In the genomic region with DNA sequence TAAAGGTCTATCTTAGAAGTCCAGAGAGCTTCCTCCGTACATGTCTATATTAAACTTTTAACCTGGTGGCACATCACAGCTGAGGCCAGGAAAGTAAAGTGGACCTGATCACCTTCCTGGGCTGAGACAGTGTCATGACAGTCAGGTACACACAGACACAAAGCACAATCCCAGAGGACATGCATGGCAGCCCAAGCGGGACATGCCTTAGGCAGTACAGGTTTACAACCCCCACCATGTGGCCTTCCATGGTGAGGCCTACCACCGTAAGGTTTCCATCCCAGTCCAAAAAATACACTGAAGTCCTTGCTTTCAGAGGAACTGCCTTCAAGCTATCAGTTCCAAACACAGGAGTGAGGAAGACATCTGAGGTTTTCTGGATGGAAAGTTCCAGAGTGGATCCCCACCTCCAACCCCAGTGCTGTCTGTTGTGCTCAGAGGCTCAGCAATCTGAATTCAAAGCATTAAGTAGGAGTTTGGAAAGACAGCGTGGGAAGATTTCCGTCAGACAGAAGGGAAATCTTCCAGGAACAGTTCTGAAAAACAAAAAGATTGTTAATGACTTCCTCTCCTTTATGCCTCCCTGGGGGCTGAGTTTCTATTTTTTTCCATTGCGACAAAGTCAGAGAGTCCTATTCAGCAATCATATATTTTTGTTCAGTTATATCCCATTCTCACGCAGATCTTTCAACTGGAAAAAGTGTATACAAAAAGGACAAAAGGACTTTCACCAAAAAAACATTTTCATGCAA, we compare ENCODE assay signal across 16 cellular contexts. TPM values are rescaled to one million over a fixed set of nuclear protein-coding genes. Genes with fewer than 3 reads are reported as not detected.
DNase-seq lines count a peak whose midpoint lies in the region; ATAC-seq, FAIRE-seq and TF ChIP-seq lines count a peak whose summit lies in the region.
"Had no signal": no experiment of that assay in that cellular context is flagged by ENCODE, and none has a peak within 500 bp of the region (broad histone marks: within the 10 kb centered on the region; RNA-seq: fewer than 3 reads in every experiment).

No MANE protein-coding gene starts in this region.

- CTCF ChIA-PET in PC-9 (lab: Charles Lee): interaction anchor here (0.6 kb wide), 1 partner anchor 112 kb away, joined by 4 read pairs; no protein-coding TSS in a partner anchor

- peak overlapping the region; percentile 76 to 93 (median 81) for H3K4me2 ChIP-seq in BLaER1 treated with 17β-estradiol and CSF1 and Interleukin-3, amounts not matched to agents 10 nM and 100 nM
- no peak overlapping the region for H3K4me2 ChIP-seq in PC-9
- no peak overlapping the region for H3K4me2 ChIP-seq in parathyroid adenoma (ENCODE audit: low read length)

- peaks cover 43% of the 10 kb centered on the region for H3F3A ChIP-seq in PC-9 (ENCODE audit: insufficient read depth, low read depth)

- H3K4me1 Mint-ChIP-seq in stimulated activated effector memory CD8-positive, alpha-beta T cell treated with anti-CD3 and anti-CD28 coated beads, Interleukin-12 subunit alpha, Interleukin-12 subunit beta, amount 100 ng/mL, for 72 hours: peaks cover 26% of the 10 kb centered on the region

- no peaks in the 10 kb centered on the region for H3K9me2 ChIP-seq in PC-9 (ENCODE audit: insufficient read depth)

- no peak overlapping the region for H3K4me3 ChIP-seq in BLaER1 treated with 17β-estradiol and CSF1 and Interleukin-3, amounts not matched to agents 10 nM and 100 nM
- H3K4me3 ChIP-seq in PC-9 (no peak overlapping the region), fibroblast of villous mesenchyme (ENCODE audit: low read depth, low read length) (no peak overlapping the region), parathyroid adenoma (ENCODE audit: low read depth, low read length) (no peak overlapping the region)

- no peak overlapping the region for H3K4me3 Mint-ChIP-seq in stimulated activated effector memory CD8-positive, alpha-beta T cell treated with anti-CD3 and anti-CD28 coated beads, Interleukin-12 subunit alpha, Interleukin-12 subunit beta, amount 100 ng/mL, for 72 hours
- H3K4me3 Mint-ChIP-seq: activated T-cell treated with anti-CD3 and anti-CD28 coated beads, Interleukin-2, amount 50 U/mL, for 24 hours had no signal

- H2AFZ ChIP-seq in PC-9 (no peak overlapping the region), parathyroid adenoma (no peak overlapping the region)

- peak overlapping the region in 8 of 11 experiments; percentile 0 to 51 (median 32); a peak in 9 of 22 replicates for H3K9ac ChIP-seq in BLaER1 treated with 17β-estradiol and CSF1 and Interleukin-3, amounts not matched to agents 10 nM and 100 nM
- H3K9ac ChIP-seq in parathyroid adenoma: no peak overlapping the region

- no peak for ATAC-seq in stimulated activated effector memory CD8-positive, alpha-beta T cell treated with anti-CD3 and anti-CD28 coated beads, Interleukin-12 subunit alpha, Interleukin-12 subunit beta, amount 100 ng/mL, for 72 hours

- FAIRE-seq in H54 (lab: Jason Lieb, UNC): no peak

- no peaks in the 10 kb centered on the region for H3K27me3 ChIP-seq in BLaER1 treated with 17β-estradiol and CSF1 and Interleukin-3, amounts not matched to agents 10 nM and 100 nM
- no peaks in the 10 kb centered on the region for H3K27me3 ChIP-seq in PC-9 (ENCODE audit: insufficient read depth, low read depth)
- no peaks in the 10 kb centered on the region for H3K27me3 ChIP-seq in parathyroid adenoma (ENCODE audit: control insufficient read depth, insufficient read depth, low read length)

- H3K9me3 ChIP-seq in BLaER1 treated with 17β-estradiol and CSF1 and Interleukin-3, amounts not matched to agents 10 nM and 100 nM (replicated peaks in 1 of 11): peaks cover 0 to 2% (median under 1%) of the 10 kb centered on the region in 11 experiments; a peak in 6 of 22 replicates
- no peaks in the 10 kb centered on the region for H3K9me3 ChIP-seq in PC-9 (ENCODE audit: insufficient read depth, low read depth)
- H3K9me3 ChIP-seq in parathyroid adenoma (ENCODE audit: control insufficient read depth, low read length): no peaks in the 10 kb centered on the region

- TF ChIP-seq CTCF in PC-9 (conservative IDR thresholded peaks at IDR 0.05) (no peak), fibroblast of villous mesenchyme (IDR thresholded peaks at IDR 0.05; ENCODE audit: insufficient read depth, low read depth, low read length) (no peak), parathyroid adenoma (IDR thresholded peaks at IDR 0.05) (no peak)

- no TSS peak for BruUV-seq in PC-9 (replicated peaks; lab: Mats Ljungman, UMichigan)

- peak overlapping the region; percentile 17 to 72 (median 58); a peak in 19 of 22 replicates for H3K27ac ChIP-seq in BLaER1 treated with 17β-estradiol and CSF1 and Interleukin-3, amounts not matched to agents 10 nM and 100 nM
- peak overlapping the region; percentile 95 for H3K27ac ChIP-seq in PC-9
- peak overlapping the region; percentile 25 for H3K27ac ChIP-seq in parathyroid adenoma

- H3K36me3 Mint-ChIP-seq in stimulated activated effector memory CD8-positive, alpha-beta T cell treated with anti-CD3 and anti-CD28 coated beads, Interleukin-12 subunit alpha, Interleukin-12 subunit beta, amount 100 ng/mL, for 72 hours: no peaks in the 10 kb centered on the region

- POLR2A ChIA-PET in PC-9 (lab: Charles Lee; ENCODE audit: unreplicated experiment): interaction anchor here (0.7 kb wide), 1 partner anchor 1672 kb away, joined by 3 read pairs; no protein-coding TSS in a partner anchor

- H3K9me3 Mint-ChIP-seq in stimulated activated effector memory CD8-positive, alpha-beta T cell treated with anti-CD3 and anti-CD28 coated beads, Interleukin-12 subunit alpha, Interleukin-12 subunit beta, amount 100 ng/mL, for 72 hours: no peaks in the 10 kb centered on the region
- H3K9me3 Mint-ChIP-seq: activated T-cell treated with anti-CD3 and anti-CD28 coated beads, Interleukin-2, amount 50 U/mL, for 24 hours had no signal

- DNase-seq in PC-9 (no peak), fibroblast of villous mesenchyme (ENCODE audit: low read depth) (peak; percentile 35), DMS114 treated with DMSO at 0.1 percent for 48 hours (lab: John Stamatoyannopoulos, UW; ENCODE audit: unreplicated experiment) (no peak), H54 (ENCODE audit: insufficient read length, low spot score) (no peak)
- DNase-seq in stimulated activated effector memory CD8-positive, alpha-beta T cell treated with anti-CD3 and anti-CD28 coated beads, Interleukin-12 subunit alpha, Interleukin-12 subunit beta, amount 100 ng/mL, for 72 hours (ENCODE audit: low spot score in 2 of 2): no peak
- no peak for DNase-seq in stimulated activated CD8-positive, alpha-beta memory T cell treated with anti-CD3 and anti-CD28 coated beads, Interleukin-4, amount 100 ng/mL, for 48 hours
- DNase-seq: activated CD4-positive, CD25-positive, alpha-beta regulatory T cell; activated T-cell treated with anti-CD3 and anti-CD28 coated beads, Interleukin-2, amount 50 U/mL, for 24 hours; aorta; DND-41; NCI-H1436 treated with DMSO at 0.1 percent for 48 hours; stimulated activated CD4-positive, alpha-beta T cell treated with anti-CD3 and anti-CD28 coated beads, Interleukin-12 subunit alpha, Interleukin-12 subunit beta, amount 100 ng/mL, for 4 hours had no signal

- TF ChIP-seq POLR2A in H54 (IDR thresholded peaks at IDR 0.05; ENCODE audit: low read depth, low read length): no peak

- H4K20me1 ChIP-seq in BLaER1 treated with 17β-estradiol and CSF1 and Interleukin-3, amounts not matched to agents 10 nM and 100 nM: no peaks in the 10 kb centered on the region
- no peaks in the 10 kb centered on the region for H4K20me1 ChIP-seq in PC-9 (ENCODE audit: insufficient read depth)

- H3K4me1 ChIP-seq in BLaER1 treated with 17β-estradiol and CSF1 and Interleukin-3, amounts not matched to agents 10 nM and 100 nM: peaks cover 44 to 81% (median 56%) of the 10 kb centered on the region in 10 experiments
- peaks cover 46% of the 10 kb centered on the region for H3K4me1 ChIP-seq in PC-9 (replicated peaks; ENCODE audit: insufficient read depth)
- H3K4me1 ChIP-seq in parathyroid adenoma: peaks cover 5% of the 10 kb centered on the region

- H3K27ac Mint-ChIP-seq in stimulated activated effector memory CD8-positive, alpha-beta T cell treated with anti-CD3 and anti-CD28 coated beads, Interleukin-12 subunit alpha, Interleukin-12 subunit beta, amount 100 ng/mL, for 72 hours: no peak overlapping the region
- H3K27ac Mint-ChIP-seq: activated T-cell treated with anti-CD3 and anti-CD28 coated beads, Interleukin-2, amount 50 U/mL, for 24 hours had no signal

- H3K36me3 ChIP-seq in BLaER1 treated with 17β-estradiol and CSF1 and Interleukin-3, amounts not matched to agents 10 nM and 100 nM: no peaks in the 10 kb centered on the region
- H3K36me3 ChIP-seq in PC-9 (ENCODE audit: low read depth) (no peaks in the 10 kb centered on the region), parathyroid adenoma (ENCODE audit: control insufficient read depth, insufficient read depth, low read length) (no peaks in the 10 kb centered on the region)

- intact Hi-C loops in PC-9 (cut with micrococcal nuclease; ENCODE audit: unreplicated experiment): no loop called here

- no peaks in the 10 kb centered on the region for H3K79me2 ChIP-seq in PC-9 (ENCODE audit: low read depth)
- H3K79me2 ChIP-seq in parathyroid adenoma: no peaks in the 10 kb centered on the region

RNA-seq across cellular contexts. Expression of gene IFIT3, which starts 20.1 kb away (rescaled TPM):
- total RNA-seq in PC-9 (2021): 6.2 and 7.2 TPM in 2 replicates
- 61.8 and 90.2 TPM in 2 replicates for total RNA-seq in fibroblast of villous mesenchyme

RNA-seq across cellular contexts. Expression of gene IFIT1B, which starts 30.0 kb away (rescaled TPM):
- total RNA-seq in PC-9 (2021) (not detected in 2 replicates), fibroblast of villous mesenchyme (under 0.01 TPM in 1 of 2 replicates, not detected in the other)
- total RNA-seq: epithelial cell of proximal tubule, myocyte had no signal

RNA-seq across cellular contexts. Expression of gene IFIT1, which starts 44.5 kb away (rescaled TPM):
- 3.4 TPM in 2 replicates for total RNA-seq in PC-9 (2021)
- 32.9 and 70.8 TPM in 2 replicates for total RNA-seq in fibroblast of villous mesenchyme

RNA-seq across cellular contexts. Expression of gene IFIT2, which starts 46.0 kb away (rescaled TPM):
- 3.6 and 4.4 TPM in 2 replicates for total RNA-seq in PC-9 (2021)
- 10.3 and 22.9 TPM in 2 replicates for total RNA-seq in fibroblast of villous mesenchyme

Comparison
In these comparisons a context has a peak if more than half of its experiments do, and no peak if none do; other contexts are left out.
1. H3K27ac ChIP-seq: peak in every context shown above with its lines; median percentile 95 in PC-9; 58 in BLaER1 treated with 17β-estradiol and CSF1 and Interleukin-3, amounts not matched to agents 10 nM and 100 nM; 25 in parathyroid adenoma.
2. H3K4me2 ChIP-seq: peak in BLaER1 treated with 17β-estradiol and CSF1 and Interleukin-3, amounts not matched to agents 10 nM and 100 nM (11 of 11); none in PC-9 (single experiment) and parathyroid adenoma (single experiment).